1 cellular context compared by ENCODE assay signal in genomic region chr20:63254536-63255384, GRCh38.
TF ChIP-seq lines count a peak whose summit lies in the region.

No MANE protein-coding gene starts in this region.

TF ChIP-seq in GM23338, 12 proteins besides CTCF, POLR2A, EP300 and RAD21 (continued from another document):
- no peak for TF ChIP-seq ZNF462 (CRISPR knock-in tag; IDR thresholded peaks at IDR 0.05)
